ENCODE assay signal across 27 cellular contexts in the genomic region with DNA sequence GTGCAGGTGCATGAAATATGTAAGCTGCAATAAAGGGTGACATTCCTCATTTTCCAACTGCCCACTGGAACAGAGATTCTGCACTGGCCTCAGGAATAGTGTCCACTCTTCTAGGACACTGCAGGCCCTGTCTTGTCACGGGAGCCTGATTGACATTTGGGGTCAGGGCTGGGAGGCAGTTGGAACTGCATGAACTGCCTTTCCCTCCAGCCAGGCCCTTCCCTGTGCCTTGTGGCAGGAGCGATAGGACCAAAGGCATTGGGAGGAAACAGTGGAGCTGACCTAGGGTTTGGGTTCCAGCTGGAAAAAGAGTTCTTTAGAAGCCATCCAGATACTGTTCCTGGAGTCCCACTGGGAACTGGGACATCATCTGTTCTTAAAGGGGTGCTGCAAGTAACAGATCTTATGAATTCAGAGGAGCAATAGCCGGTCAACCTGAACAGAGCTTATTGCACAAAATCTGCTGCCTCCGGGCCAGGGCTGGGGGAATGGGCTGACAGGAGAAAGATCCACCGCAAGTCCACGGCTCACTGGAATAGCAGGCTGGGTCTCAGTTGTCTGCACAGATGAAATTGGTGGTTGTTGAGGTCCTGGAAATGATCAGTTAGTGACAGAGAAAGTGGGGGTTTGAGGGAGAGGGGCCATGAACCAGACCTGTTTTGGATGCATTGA.
"Had no signal": no experiment of that assay in that cellular context is flagged by ENCODE, and none has a peak within 500 bp of the region (broad histone marks: within the 10 kb centered on the region; RNA-seq: fewer than 3 reads in every experiment).

No MANE protein-coding gene starts in this region.

- DNase-seq: activated CD4-positive, alpha-beta memory T cell treated with anti-CD3 and anti-CD28 coated beads for 36 hours; activated CD4-positive, alpha-beta T cell treated with anti-CD3 and anti-CD28 coated beads for 36 hours; activated CD4-positive, alpha-beta T cell treated with anti-CD3 and anti-CD28 coated beads, Interleukin-2, amount 10 ng/mL, durations not matched to agents 24 days and 14 days; activated CD4-positive, CD25-positive, alpha-beta regulatory T cell; activated CD4-positive, CD25-positive, alpha-beta regulatory T cell treated with anti-CD3 and anti-CD28 coated beads, Interleukin-2, amount 50 U/mL, for 72 hours; activated CD8-positive, alpha-beta T cell treated with anti-CD3 and anti-CD28 coated beads, Interleukin-2, amount 10 ng/mL, durations not matched to agents 7 days and 5 days; activated effector memory CD4-positive, alpha-beta T cell treated with Interleukin-2 at 50 U/mL for 16 hours; activated gamma-delta T cell treated with Interleukin-2 at 50 U/mL for 16 hours; activated naive CD4-positive, alpha-beta T cell treated with anti-CD3 and anti-CD28 coated beads, Interleukin-2, amount 50 U/mL, for 16 hours; activated naive CD4-positive, alpha-beta T cell treated with Interleukin-2 at 50 U/mL for 16 hours; activated T-cell treated with anti-CD3 and anti-CD28 coated beads, Interleukin-2, amount 50 U/mL, for 4 hours; amniotic stem cell; anterior cingulate cortex; brain microvascular endothelial cell; caudate nucleus; cortex of kidney; dermis blood vessel endothelial cell; effector memory CD4-positive, alpha-beta T cell; erythroblast; foreskin keratinocyte; gastrocnemius medialis; glutamatergic neuron; heart left ventricle; T-helper 2 cell had no signal

- H3K9me3 ChIP-seq: esophagus muscularis mucosa, gastrocnemius medialis, heart left ventricle had no signal

- ATAC-seq: activated CD4-positive, alpha-beta T cell treated with anti-CD3 and anti-CD28 coated beads for 36 hours; activated CD8-positive, alpha-beta T cell treated with anti-CD3 and anti-CD28 coated beads, Interleukin-2, amount 10 ng/mL, durations not matched to agents 7 days and 5 days; activated T-cell treated with anti-CD3 and anti-CD28 coated beads, Interleukin-2, amount 50 U/mL, for 4 hours; activated T-helper 17 cell treated with anti-CD3 and anti-CD28 coated beads, Interleukin-2, amount 50 U/mL, for 72 hours; foreskin keratinocyte; gastrocnemius medialis; heart left ventricle had no signal

- H3K4me3 ChIP-seq: esophagus muscularis mucosa, gastrocnemius medialis, heart left ventricle had no signal

- H3K27ac ChIP-seq: brain microvascular endothelial cell, esophagus muscularis mucosa, foreskin keratinocyte, gastrocnemius medialis, heart left ventricle had no signal

- H3K36me3 Mint-ChIP-seq: activated CD4-positive, alpha-beta memory T cell treated with anti-CD3 and anti-CD28 coated beads for 36 hours; activated naive CD8-positive, alpha-beta T cell had no signal

- H3K4me1 ChIP-seq: esophagus muscularis mucosa, foreskin keratinocyte, gastrocnemius medialis, heart left ventricle had no signal

- H3K36me3 ChIP-seq: brain microvascular endothelial cell, esophagus muscularis mucosa, gastrocnemius medialis, heart left ventricle had no signal

- H3K4me3 Mint-ChIP-seq: activated CD4-positive, alpha-beta memory T cell treated with anti-CD3 and anti-CD28 coated beads for 36 hours; activated CD4-positive, alpha-beta T cell treated with anti-CD3 and anti-CD28 coated beads for 36 hours; activated CD4-positive, alpha-beta T cell treated with anti-CD3 and anti-CD28 coated beads, Interleukin-2, amount 10 ng/mL, durations not matched to agents 24 days and 14 days; activated CD8-positive, alpha-beta T cell treated with anti-CD3 and anti-CD28 coated beads, Interleukin-2, amount 10 ng/mL, durations not matched to agents 7 days and 5 days; activated naive CD8-positive, alpha-beta T cell; activated T-cell treated with anti-CD3 and anti-CD28 coated beads, Interleukin-2, amount 50 U/mL, for 4 hours; activated T-helper 17 cell treated with anti-CD3 and anti-CD28 coated beads, Interleukin-2, amount 50 U/mL, for 72 hours had no signal

- H3K27me3 ChIP-seq: brain microvascular endothelial cell, esophagus muscularis mucosa, gastrocnemius medialis, heart left ventricle had no signal

- H3K4me1 Mint-ChIP-seq: activated CD4-positive, alpha-beta T cell treated with anti-CD3 and anti-CD28 coated beads for 36 hours; activated CD4-positive, alpha-beta T cell treated with anti-CD3 and anti-CD28 coated beads, Interleukin-2, amount 10 ng/mL, durations not matched to agents 24 days and 14 days; activated T-helper 17 cell treated with anti-CD3 and anti-CD28 coated beads, Interleukin-2, amount 50 U/mL, for 72 hours had no signal

- H3K27ac Mint-ChIP-seq: activated CD4-positive, alpha-beta memory T cell treated with anti-CD3 and anti-CD28 coated beads for 36 hours; activated CD4-positive, alpha-beta T cell treated with anti-CD3 and anti-CD28 coated beads for 36 hours; activated CD4-positive, alpha-beta T cell treated with anti-CD3 and anti-CD28 coated beads, Interleukin-2, amount 10 ng/mL, durations not matched to agents 24 days and 14 days; activated CD8-positive, alpha-beta T cell treated with anti-CD3 and anti-CD28 coated beads, Interleukin-2, amount 10 ng/mL, durations not matched to agents 7 days and 5 days; activated naive CD8-positive, alpha-beta T cell; activated T-helper 17 cell treated with anti-CD3 and anti-CD28 coated beads, Interleukin-2, amount 50 U/mL, for 72 hours had no signal

- H3K9me3 Mint-ChIP-seq: activated CD4-positive, alpha-beta memory T cell treated with anti-CD3 and anti-CD28 coated beads for 36 hours; activated CD4-positive, alpha-beta T cell treated with anti-CD3 and anti-CD28 coated beads, Interleukin-2, amount 10 ng/mL, durations not matched to agents 24 days and 14 days; activated T-cell treated with anti-CD3 and anti-CD28 coated beads, Interleukin-2, amount 50 U/mL, for 4 hours; activated T-helper 17 cell treated with anti-CD3 and anti-CD28 coated beads, Interleukin-2, amount 50 U/mL, for 72 hours had no signal
